ENCODE assay signal across 26 cellular contexts in genomic region chr2:135174049-135174801, GRCh38.
"Had no signal": no experiment of that assay in that cellular context is flagged by ENCODE, and none has a peak within 500 bp of the region (broad histone marks: within the 10 kb centered on the region; RNA-seq: fewer than 3 reads in every experiment).

No MANE protein-coding gene starts in this region.

- H3K36me3 ChIP-seq: neural progenitor cell had no signal

- H3K27ac Mint-ChIP-seq: activated CD8-positive, alpha-beta T cell treated with anti-CD3 and anti-CD28 coated beads, Interleukin-2, amount 10 ng/mL, durations not matched to agents 7 days and 5 days; effector memory CD8-positive, alpha-beta T cell; neural progenitor cell; T-cell had no signal

- H3K4me1 Mint-ChIP-seq: naive B cell, neural progenitor cell had no signal

- H3K27me3 Mint-ChIP-seq: activated naive CD4-positive, alpha-beta T cell treated with anti-CD3 and anti-CD28 coated beads, Interleukin-2, amount 50 U/mL, for 24 hours; effector memory CD8-positive, alpha-beta T cell; naive B cell; T-cell had no signal

- H3K9me3 Mint-ChIP-seq: activated naive CD4-positive, alpha-beta T cell treated with anti-CD3 and anti-CD28 coated beads, Interleukin-2, amount 50 U/mL, for 24 hours had no signal

- DNase-seq: activated CD4-positive, alpha-beta T cell treated with anti-CD3 and anti-CD28 coated beads for 1 hour; activated CD4-positive, alpha-beta T cell treated with anti-CD3 and anti-CD28 coated beads, Interleukin-2, amount 50 U/mL, for 1 hour; activated CD8-positive, alpha-beta T cell treated with anti-CD3 and anti-CD28 coated beads, Interleukin-2, amount 10 ng/mL, durations not matched to agents 7 days and 5 days; activated gamma-delta T cell treated with Interleukin-2 at 50 U/mL for 16 hours; activated T-cell treated with anti-CD3 and anti-CD28 coated beads, Interleukin-2, amount 50 U/mL, for 1 hour; aorta; brain microvascular endothelial cell; central memory CD4-positive, alpha-beta T cell; effector memory CD8-positive, alpha-beta T cell; esophagus squamous epithelium; gastrocnemius medialis; mesenchymal stem cell; naive B cell; sigmoid colon; stimulated activated CD4-positive, alpha-beta T cell treated with anti-CD3 and anti-CD28 coated beads, Interleukin-2, amount 100 ng/mL, for 48 hours; stimulated activated CD8-positive, alpha-beta memory T cell treated with anti-CD3 and anti-CD28 coated beads, Interleukin-4, amount 100 ng/mL, for 48 hours; stimulated activated naive CD4-positive, alpha-beta T cell; T-cell; thyroid gland had no signal

- H3K9ac ChIP-seq: neural progenitor cell had no signal

- H3K27me3 ChIP-seq: brain microvascular endothelial cell, esophagus squamous epithelium, gastrocnemius medialis, neural progenitor cell, sigmoid colon, thyroid gland had no signal

- H3K9me3 ChIP-seq: gastrocnemius medialis, sigmoid colon, thyroid gland had no signal

- FAIRE-seq: colon, islet of Langerhans, TTC549, urothelium cell line had no signal

- H3K4me3 Mint-ChIP-seq: activated CD8-positive, alpha-beta T cell treated with anti-CD3 and anti-CD28 coated beads, Interleukin-2, amount 10 ng/mL, durations not matched to agents 7 days and 5 days; activated naive CD4-positive, alpha-beta T cell treated with anti-CD3 and anti-CD28 coated beads, Interleukin-2, amount 50 U/mL, for 24 hours; effector memory CD8-positive, alpha-beta T cell; neural progenitor cell; T-cell had no signal

- H3K27ac ChIP-seq: brain microvascular endothelial cell, esophagus squamous epithelium, gastrocnemius medialis, neural progenitor cell, sigmoid colon, thyroid gland had no signal

- H3K4me1 ChIP-seq: esophagus squamous epithelium, gastrocnemius medialis, neural progenitor cell, sigmoid colon, thyroid gland had no signal

- H3K4me2 ChIP-seq: neural progenitor cell, smooth muscle cell had no signal

- H3K4me3 ChIP-seq: esophagus squamous epithelium, gastrocnemius medialis, neural progenitor cell, sigmoid colon, smooth muscle cell, thyroid gland had no signal

- ATAC-seq: activated CD8-positive, alpha-beta T cell treated with anti-CD3 and anti-CD28 coated beads, Interleukin-2, amount 10 ng/mL, durations not matched to agents 7 days and 5 days; effector memory CD8-positive, alpha-beta T cell; gastrocnemius medialis had no signal

- H2AFZ ChIP-seq: neural progenitor cell had no signal
